19 cellular contexts compared by ENCODE assay signal in genomic region chr1:12069616-12070244, GRCh38. TPM values are rescaled to one million over a fixed set of nuclear protein-coding genes. Genes with fewer than 3 reads are reported as not detected.
DNase-seq lines count a peak whose midpoint lies in the region; ATAC-seq and TF ChIP-seq lines count a peak whose summit lies in the region.
"Had no signal": no experiment of that assay in that cellular context is flagged by ENCODE, and none has a peak within 500 bp of the region (broad histone marks: within the 10 kb centered on the region; RNA-seq: fewer than 3 reads in every experiment).

No MANE protein-coding gene starts in this region.

- H3K27me3 Mint-ChIP-seq in T-helper 2 cell treated with Interferon-gamma antibody and Interleukin-4, amounts not matched to agents 5 μg/mL and 100 μg/mL, for 36 hours (ENCODE audit: low read depth): no peaks in the 10 kb centered on the region
- H3K27me3 Mint-ChIP-seq in immature natural killer cell (ENCODE audit: low read depth in 3 of 3): peaks cover 16 to 41% (median 25%) of the 10 kb centered on the region in 3 donors

- peak overlapping the region in 3 of 11 experiments; percentile 6 to 46 (median 44); a peak in 3 of 22 replicates for H3K9ac ChIP-seq in BLaER1 treated with 17β-estradiol and CSF1 and Interleukin-3, amounts not matched to agents 10 nM and 100 nM

- peak overlapping the region; percentile 25 to 81 (median 72) for H3K4me2 ChIP-seq in BLaER1 treated with 17β-estradiol and CSF1 and Interleukin-3, amounts not matched to agents 10 nM and 100 nM

- peaks cover 0 to 23% (median 6%) of the 10 kb centered on the region in 11 experiments; a peak in 6 of 22 replicates for H3K36me3 ChIP-seq in BLaER1 treated with 17β-estradiol and CSF1 and Interleukin-3, amounts not matched to agents 10 nM and 100 nM
- H3K36me3 ChIP-seq: SJCRH30 had no signal

- H3K4me3 Mint-ChIP-seq in T-helper 2 cell treated with Interferon-gamma antibody and Interleukin-4, amounts not matched to agents 5 μg/mL and 100 μg/mL, for 36 hours: peak overlapping the region; percentile 66
- H3K4me3 Mint-ChIP-seq in immature natural killer cell: peak overlapping the region in 2 of 5 donors; percentile 5 to 30

- H3K27ac Mint-ChIP-seq in T-helper 2 cell treated with Interferon-gamma antibody and Interleukin-4, amounts not matched to agents 5 μg/mL and 100 μg/mL, for 36 hours: peak overlapping the region; percentile 75
- H3K27ac Mint-ChIP-seq in immature natural killer cell: peak overlapping the region in 2 of 6 donors; percentile 35 to 36
- H3K27ac Mint-ChIP-seq: progenitor cell of endocrine pancreas had no signal

- H4K20me1 ChIP-seq in BLaER1 treated with 17β-estradiol and CSF1 and Interleukin-3, amounts not matched to agents 10 nM and 100 nM: peaks cover 0 to 4% (median 0%) of the 10 kb centered on the region in 11 experiments; a peak in 1 of 22 replicates

- H3K9me3 Mint-ChIP-seq in T-helper 2 cell treated with Interferon-gamma antibody and Interleukin-4, amounts not matched to agents 5 μg/mL and 100 μg/mL, for 36 hours: no peaks in the 10 kb centered on the region
- peaks cover 0 to 4% (median 0%) of the 10 kb centered on the region in 6 donors for H3K9me3 Mint-ChIP-seq in immature natural killer cell

- H3K9me3 ChIP-seq in BLaER1 treated with 17β-estradiol and CSF1 and Interleukin-3, amounts not matched to agents 10 nM and 100 nM (replicated peaks in 1 of 11): no peaks in the 10 kb centered on the region
- H3K9me3 ChIP-seq: SJCRH30 had no signal

- peaks cover 50% of the 10 kb centered on the region for H3K4me1 Mint-ChIP-seq in T-helper 2 cell treated with Interferon-gamma antibody and Interleukin-4, amounts not matched to agents 5 μg/mL and 100 μg/mL, for 36 hours (ENCODE audit: low read depth)
- H3K4me1 Mint-ChIP-seq in immature natural killer cell: peaks cover 23 to 36% of the 10 kb centered on the region in 2 donors

- DNase-seq in GM12865 (ENCODE audit: low read depth) (peak; percentile 54), immature natural killer cell (peak in 2 of 3 donors; percentile 38 to 39), hippocampal formation (lab: John Stamatoyannopoulos, UW) (no peak), mucosa of gallbladder (ENCODE audit: low spot score) (no peak)
- DNase-seq in T-helper 2 cell treated with Interferon-gamma antibody and Interleukin-4, amounts not matched to agents 5 μg/mL and 100 μg/mL, for 36 hours (ENCODE audit: low spot score): no peak
- no peak for DNase-seq in activated effector memory CD4-positive, alpha-beta T cell treated with anti-CD3 and anti-CD28 coated beads, Interleukin-2, amount 50 U/mL, for 16 hours
- DNase-seq: amniotic stem cell; DMS79 treated with DMSO at 0.1 percent for 48 hours; NCI-H1105 treated with DMSO at 0.1 percent for 48 hours; NCI-H2227 treated with DMSO at 0.1 percent for 48 hours; SJCRH30; stimulated activated CD4-positive, alpha-beta T cell treated with anti-CD3 and anti-CD28 coated beads, Interleukin-15, amount 100 ng/mL, for 24 hours had no signal

- TF ChIP-seq CTCF in GM12865 (IDR thresholded peaks at IDR 0.05; ENCODE audit: insufficient read depth, low read depth, low read length, missing control alignments): no peak

- H3K27ac ChIP-seq in BLaER1 treated with 17β-estradiol and CSF1 and Interleukin-3, amounts not matched to agents 10 nM and 100 nM: peak overlapping the region in 3 of 11 experiments; percentile 2 to 16 (median 9); a peak in 1 of 22 replicates
- H3K27ac ChIP-seq: coronary artery, SJCRH30 had no signal

- H3K4me1 ChIP-seq in BLaER1 treated with 17β-estradiol and CSF1 and Interleukin-3, amounts not matched to agents 10 nM and 100 nM: peaks cover 18 to 77% (median 51%) of the 10 kb centered on the region in 10 experiments
- H3K4me1 ChIP-seq: SJCRH30 had no signal

- H3K4me3 ChIP-seq in BLaER1 treated with 17β-estradiol and CSF1 and Interleukin-3, amounts not matched to agents 10 nM and 100 nM: no peak overlapping the region
- H3K4me3 ChIP-seq in GM12865 (ENCODE audit: low read depth, low read length): peak overlapping the region; percentile 71
- H3K4me3 ChIP-seq: coronary artery, SJCRH30 had no signal

- H3K36me3 Mint-ChIP-seq in T-helper 2 cell treated with Interferon-gamma antibody and Interleukin-4, amounts not matched to agents 5 μg/mL and 100 μg/mL, for 36 hours (ENCODE audit: low read depth): peaks cover 23% of the 10 kb centered on the region
- H3K36me3 Mint-ChIP-seq in immature natural killer cell: no peaks in the 10 kb centered on the region

- H3K27me3 ChIP-seq in BLaER1 treated with 17β-estradiol and CSF1 and Interleukin-3, amounts not matched to agents 10 nM and 100 nM: no peaks in the 10 kb centered on the region

- ATAC-seq in GM21367 (IDR thresholded peaks at IDR 0.05; ENCODE audit: unreplicated experiment): no peak
- ATAC-seq: esophagus mucosa, HepG2 had no signal

RNA-seq across cellular contexts. Expression of gene TNFRSF8, which starts 6.6 kb away (rescaled TPM):
- polyA plus RNA-seq in immature natural killer cell: under 1 TPM in 1 of 3 donors, not detected in 2; 0.09 TPM
- 2.3 TPM for total RNA-seq in mucosa of gallbladder
- total RNA-seq: HepG2, progenitor cell of endocrine pancreas, temporal lobe had no signal
- polyA plus RNA-seq: HepG2 had no signal

RNA-seq across cellular contexts. Expression of gene MIIP, which starts 50.4 kb away (rescaled TPM):
- 10 to 100 TPM; 29.0 to 34.4 (median 32.4) TPM for polyA plus RNA-seq in immature natural killer cell
- total RNA-seq in mucosa of gallbladder: 20.9 TPM

Comparison
In these comparisons a context has a peak if more than half of its experiments do, and no peak if none do; other contexts are left out.
1. DNase-seq: peak in GM12865 (single experiment) and immature natural killer cell (2 of 3); none in T-helper 2 cell treated with Interferon-gamma antibody and Interleukin-4, amounts not matched to agents 5 μg/mL and 100 μg/mL, for 36 hours (single experiment), hippocampal formation (0 of 2), activated effector memory CD4-positive, alpha-beta T cell treated with anti-CD3 and anti-CD28 coated beads, Interleukin-2, amount 50 U/mL, for 16 hours (single experiment) and mucosa of gallbladder (single experiment).